ENCODE assay signal across 21 cellular contexts in the genomic region with DNA sequence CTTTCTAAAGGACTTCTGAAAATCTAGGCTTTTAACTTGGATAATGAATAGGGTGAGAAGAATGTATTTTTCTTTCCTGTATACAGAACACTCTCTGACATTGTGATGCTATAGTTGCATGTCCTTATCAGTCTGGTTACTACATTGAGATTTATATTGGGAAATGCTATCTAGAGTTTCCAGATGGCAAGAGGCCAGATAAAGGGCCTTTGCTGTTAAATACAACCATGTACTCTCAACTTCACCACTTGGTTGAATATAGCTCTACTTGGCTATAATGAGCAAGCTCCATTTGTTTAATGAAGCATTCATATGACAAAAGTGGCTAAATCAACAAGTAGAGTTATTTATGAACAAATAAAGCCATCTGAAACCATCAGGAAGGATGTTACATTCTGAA.
DNase-seq lines count a peak whose midpoint lies in the region; ATAC-seq and FAIRE-seq lines count a peak whose summit lies in the region.
"Had no signal": no experiment of that assay in that cellular context is flagged by ENCODE, and none has a peak within 500 bp of the region (broad histone marks: within the 10 kb centered on the region; RNA-seq: fewer than 3 reads in every experiment).

No MANE protein-coding gene starts in this region.

- DNase-seq in COR-L47 (lab: John Stamatoyannopoulos, UW), result peak; percentile 33
- peak; percentile 36 for DNase-seq in DMS 273 treated with DMSO at 0.1 percent for 48 hours (lab: John Stamatoyannopoulos, UW)
- peak; percentile 0 for DNase-seq in NCI-H69 (lab: John Stamatoyannopoulos, UW)
- no peak for DNase-seq in caudate nucleus (lab: John Stamatoyannopoulos, UW)
- no peak for DNase-seq in occipital lobe (lab: John Stamatoyannopoulos, UW)
- DNase-seq in frontal cortex (ENCODE audit: low spot score in 2 of 2), result no peak
- DNase-seq: activated CD4-positive, alpha-beta T cell treated with anti-CD3 and anti-CD28 coated beads, Interleukin-2, amount 10 ng/mL, durations not matched to agents 24 days and 14 days; anterior cingulate cortex; dermis blood vessel endothelial cell; HFFc6; IMR-90; NCI-H1436 treated with DMSO at 0.1 percent for 48 hours; NCI-H345; stomach; T-helper 17 cell; tibial artery; WERI-Rb-1 had no signal

- no peak for ATAC-seq in GM21360 (IDR thresholded peaks at IDR 0.05; ENCODE audit: unreplicated experiment)
- ATAC-seq: T-helper 17 cell had no signal

- no peak for FAIRE-seq in frontal cortex (lab: Jason Lieb, UNC)

- H3K27ac ChIP-seq in caudate nucleus (ENCODE audit: low read depth, low read length), result peak overlapping the region; percentile 60
- H3K27ac ChIP-seq: neutrophil, prostate gland, SJSA1, stomach, tibial artery, WERI-Rb-1 had no signal

Comparison
In these comparisons a context has a peak if more than half of its experiments do, and no peak if none do; other contexts are left out.
1. DNase-seq: peak in COR-L47 (single experiment), DMS 273 treated with DMSO at 0.1 percent for 48 hours (single experiment) and NCI-H69 (single experiment); none in caudate nucleus (0 of 61), occipital lobe (single experiment) and frontal cortex (0 of 2).